15 cellular contexts compared by ENCODE assay signal in genomic region chr7:24025094-24025493, GRCh38.
DNase-seq lines count a peak whose midpoint lies in the region; ATAC-seq, FAIRE-seq and TF ChIP-seq lines count a peak whose summit lies in the region.
"Had no signal": no experiment of that assay in that cellular context is flagged by ENCODE, and none has a peak within 500 bp of the region (broad histone marks: within the 10 kb centered on the region; RNA-seq: fewer than 3 reads in every experiment).

No MANE protein-coding gene starts in this region.

- H3K36me3 Mint-ChIP-seq in activated T-helper 2 cell treated with anti-CD3 and anti-CD28 coated beads, Interferon-gamma antibody, Interleukin-2, Interleukin-4, amounts not matched to agents 10 μg/mL and 5 μg/mL and 100 μg/mL, durations not matched to agents 14 hours and 24 hours and 36 hours (ENCODE audit: low read depth) = no peaks in the 10 kb centered on the region
- H3K36me3 Mint-ChIP-seq in stimulated activated effector memory CD8-positive, alpha-beta T cell treated with anti-CD3 and anti-CD28 coated beads, Interleukin-12 subunit alpha, Interleukin-12 subunit beta, amount 100 ng/mL, for 72 hours = no peaks in the 10 kb centered on the region
- H3K36me3 Mint-ChIP-seq: CD8-positive, alpha-beta memory T cell had no signal

- intact Hi-C loops in activated T-helper 2 cell treated with anti-CD3 and anti-CD28 coated beads, Interferon-gamma antibody, Interleukin-2, Interleukin-4, amounts not matched to agents 10 μg/mL and 5 μg/mL and 100 μg/mL, durations not matched to agents 14 hours and 24 hours and 36 hours (cut with micrococcal nuclease) = no loop called here

- H3K27ac Mint-ChIP-seq in activated T-helper 2 cell treated with anti-CD3 and anti-CD28 coated beads, Interferon-gamma antibody, Interleukin-2, Interleukin-4, amounts not matched to agents 10 μg/mL and 5 μg/mL and 100 μg/mL, durations not matched to agents 14 hours and 24 hours and 36 hours = no peak overlapping the region
- H3K27ac Mint-ChIP-seq in stimulated activated effector memory CD8-positive, alpha-beta T cell treated with anti-CD3 and anti-CD28 coated beads, Interleukin-12 subunit alpha, Interleukin-12 subunit beta, amount 100 ng/mL, for 72 hours = no peak overlapping the region
- H3K27ac Mint-ChIP-seq: activated T-helper 1 cell treated with anti-CD3 and anti-CD28 coated beads, Interleukin-12 subunit alpha, Interleukin-12 subunit beta, Interleukin-2, Interleukin-4 antibody, amounts not matched to agents 30 ng/mL and 10 ng/mL and 1 ng/mL, durations not matched to agents 14 hours and 24 hours and 36 hours; CD8-positive, alpha-beta memory T cell had no signal

- FAIRE-seq in GM12892 (lab: Jason Lieb, UNC) = peak; percentile 84

- H3K4me3 ChIP-seq in HUES64 (ENCODE audit: low read length) = no peak overlapping the region
- H3K4me3 ChIP-seq: colonic mucosa, thyroid gland had no signal

- no peak for ATAC-seq in HG02938 (IDR thresholded peaks at IDR 0.05; ENCODE audit: unreplicated experiment)
- no peak for ATAC-seq in stimulated activated effector memory CD8-positive, alpha-beta T cell treated with anti-CD3 and anti-CD28 coated beads, Interleukin-12 subunit alpha, Interleukin-12 subunit beta, amount 100 ng/mL, for 72 hours

- H3K9me3 ChIP-seq in HUES64 (ENCODE audit: insufficient read depth, low read depth, low read length) = no peaks in the 10 kb centered on the region
- H3K9me3 ChIP-seq: colonic mucosa, thyroid gland had no signal

- no peaks in the 10 kb centered on the region for H3K9me3 Mint-ChIP-seq in activated T-helper 2 cell treated with anti-CD3 and anti-CD28 coated beads, Interferon-gamma antibody, Interleukin-2, Interleukin-4, amounts not matched to agents 10 μg/mL and 5 μg/mL and 100 μg/mL, durations not matched to agents 14 hours and 24 hours and 36 hours
- no peaks in the 10 kb centered on the region for H3K9me3 Mint-ChIP-seq in stimulated activated effector memory CD8-positive, alpha-beta T cell treated with anti-CD3 and anti-CD28 coated beads, Interleukin-12 subunit alpha, Interleukin-12 subunit beta, amount 100 ng/mL, for 72 hours
- H3K9me3 Mint-ChIP-seq: activated T-helper 1 cell treated with anti-CD3 and anti-CD28 coated beads, Interleukin-12 subunit alpha, Interleukin-12 subunit beta, Interleukin-2, Interleukin-4 antibody, amounts not matched to agents 30 ng/mL and 10 ng/mL and 1 ng/mL, durations not matched to agents 14 hours and 24 hours and 36 hours had no signal

- 46% methylated on average over 2 of the region's 2 CpGs for WGBS in HUES64

- H3K27me3 ChIP-seq in HUES64 (ENCODE audit: insufficient read depth, low read length) = no peaks in the 10 kb centered on the region
- H3K27me3 ChIP-seq: colonic mucosa, thyroid gland had no signal

- peaks cover 17% of the 10 kb centered on the region for H3K4me1 ChIP-seq in HUES64 (ENCODE audit: insufficient read depth, low read length)
- H3K4me1 ChIP-seq: colonic mucosa, thyroid gland had no signal

- H3K9ac ChIP-seq in HUES64 (ENCODE audit: low read depth, low read length) = peak overlapping the region; percentile 20; the same call in 1 of the 2 replicates

- no peaks in the 10 kb centered on the region for H3K27me3 Mint-ChIP-seq in activated T-helper 2 cell treated with anti-CD3 and anti-CD28 coated beads, Interferon-gamma antibody, Interleukin-2, Interleukin-4, amounts not matched to agents 10 μg/mL and 5 μg/mL and 100 μg/mL, durations not matched to agents 14 hours and 24 hours and 36 hours (ENCODE audit: low read depth)

- H3K27ac ChIP-seq in HUES64 (ENCODE audit: low read depth, low read length) = peak overlapping the region; percentile 29
- H3K27ac ChIP-seq: colonic mucosa, thyroid gland had no signal

- no peaks in the 10 kb centered on the region for H3K36me3 ChIP-seq in HUES64 (ENCODE audit: insufficient read depth, low read length)
- H3K36me3 ChIP-seq: colonic mucosa, thyroid gland had no signal

- H3K4me3 Mint-ChIP-seq in activated T-helper 2 cell treated with anti-CD3 and anti-CD28 coated beads, Interferon-gamma antibody, Interleukin-2, Interleukin-4, amounts not matched to agents 10 μg/mL and 5 μg/mL and 100 μg/mL, durations not matched to agents 14 hours and 24 hours and 36 hours (ENCODE audit: low read depth) = no peak overlapping the region
- no peak overlapping the region for H3K4me3 Mint-ChIP-seq in stimulated activated effector memory CD8-positive, alpha-beta T cell treated with anti-CD3 and anti-CD28 coated beads, Interleukin-12 subunit alpha, Interleukin-12 subunit beta, amount 100 ng/mL, for 72 hours
- H3K4me3 Mint-ChIP-seq: activated T-helper 1 cell treated with anti-CD3 and anti-CD28 coated beads, Interleukin-12 subunit alpha, Interleukin-12 subunit beta, Interleukin-2, Interleukin-4 antibody, amounts not matched to agents 30 ng/mL and 10 ng/mL and 1 ng/mL, durations not matched to agents 14 hours and 24 hours and 36 hours; CD8-positive, alpha-beta memory T cell had no signal

- no peaks in the 10 kb centered on the region for H3K4me1 Mint-ChIP-seq in activated T-helper 2 cell treated with anti-CD3 and anti-CD28 coated beads, Interferon-gamma antibody, Interleukin-2, Interleukin-4, amounts not matched to agents 10 μg/mL and 5 μg/mL and 100 μg/mL, durations not matched to agents 14 hours and 24 hours and 36 hours (ENCODE audit: low read depth)
- no peaks in the 10 kb centered on the region for H3K4me1 Mint-ChIP-seq in stimulated activated effector memory CD8-positive, alpha-beta T cell treated with anti-CD3 and anti-CD28 coated beads, Interleukin-12 subunit alpha, Interleukin-12 subunit beta, amount 100 ng/mL, for 72 hours
- H3K4me1 Mint-ChIP-seq: CD8-positive, alpha-beta memory T cell had no signal

- no peak for DNase-seq in GM12892 (ENCODE audit: insufficient read length)
- peak; percentile 8 for DNase-seq in brain pericyte (ENCODE audit: low read depth, low spot score)
- DNase-seq in non-pigmented ciliary epithelial cell (ENCODE audit: low read depth) = peak; percentile 2
- no peak for DNase-seq in activated T-helper 2 cell treated with anti-CD3 and anti-CD28 coated beads, Interferon-gamma antibody, Interleukin-2, Interleukin-4, amounts not matched to agents 10 μg/mL and 5 μg/mL and 100 μg/mL, durations not matched to agents 14 hours and 24 hours and 36 hours (ENCODE audit: low spot score)
- DNase-seq in stimulated activated effector memory CD8-positive, alpha-beta T cell treated with anti-CD3 and anti-CD28 coated beads, Interleukin-12 subunit alpha, Interleukin-12 subunit beta, amount 100 ng/mL, for 72 hours (ENCODE audit: low spot score in 2 of 2) = no peak
- DNase-seq in mucosa of gallbladder (ENCODE audit: low spot score) = no peak
- DNase-seq: CD8-positive, alpha-beta memory T cell; colonic mucosa; KBM-7; NCI-H446; SHP77 treated with DMSO at 0.1 percent for 48 hours had no signal

- no peak for TF ChIP-seq POLR2A in GM12892 (IDR thresholded peaks at IDR 0.05; ENCODE audit: low read depth, low read length)

Comparison
In these comparisons a context has a peak if more than half of its experiments do, and no peak if none do; other contexts are left out.
1. DNase-seq: peak in brain pericyte (single experiment) and non-pigmented ciliary epithelial cell (single experiment); none in GM12892 (single experiment), activated T-helper 2 cell treated with anti-CD3 and anti-CD28 coated beads, Interferon-gamma antibody, Interleukin-2, Interleukin-4, amounts not matched to agents 10 μg/mL and 5 μg/mL and 100 μg/mL, durations not matched to agents 14 hours and 24 hours and 36 hours (single experiment), stimulated activated effector memory CD8-positive, alpha-beta T cell treated with anti-CD3 and anti-CD28 coated beads, Interleukin-12 subunit alpha, Interleukin-12 subunit beta, amount 100 ng/mL, for 72 hours (0 of 2) and mucosa of gallbladder (single experiment).